8 cellular contexts compared by ENCODE assay signal in genomic region chr2:122643725-122644329, GRCh38.
DNase-seq lines count a peak whose midpoint lies in the region; ATAC-seq, FAIRE-seq and TF ChIP-seq lines count a peak whose summit lies in the region.
"Had no signal": no experiment of that assay in that cellular context is flagged by ENCODE, and none has a peak within 500 bp of the region (broad histone marks: within the 10 kb centered on the region; RNA-seq: fewer than 3 reads in every experiment).

No MANE protein-coding gene starts in this region.

- TF ChIP-seq RAD21 in IMR-90 (IDR thresholded peaks at IDR 0.05; ENCODE audit: low read length) = no peak

- no peak overlapping the region for H3K14ac ChIP-seq in IMR-90 (replicated peaks; ENCODE audit: low read depth, low read length)

- H3K9ac ChIP-seq in IMR-90 (ENCODE audit: low read depth, low read length) (no peak overlapping the region), smooth muscle cell (ENCODE audit: low read depth) (no peak overlapping the region)

- H2BK5ac ChIP-seq in IMR-90 (ENCODE audit: low read depth, low read length, poor library complexity, severe bottlenecking) = no peak overlapping the region

- H3K36me3 ChIP-seq in IMR-90 (ENCODE audit: control insufficient read depth, insufficient read depth, low read length) (no peaks in the 10 kb centered on the region), smooth muscle cell (ENCODE audit: low read depth) (no peaks in the 10 kb centered on the region), tibial artery (no peaks in the 10 kb centered on the region)

- H2AK9ac ChIP-seq in IMR-90 (replicated peaks; ENCODE audit: low read depth, low read length, poor library complexity) = no peak overlapping the region

- no peaks in the 10 kb centered on the region for H3K79me2 ChIP-seq in smooth muscle cell (ENCODE audit: low read depth)

- H3K23ac ChIP-seq in IMR-90 (ENCODE audit: low read depth, low read length) = no peak overlapping the region

- H4K5ac ChIP-seq in IMR-90 (ENCODE audit: low read depth, low read length) = no peak overlapping the region

- H2BK15ac ChIP-seq in IMR-90 (ENCODE audit: low read depth, low read length) = no peak overlapping the region

- intact Hi-C loops in IMR-90 (cut with micrococcal nuclease) = no loop called here
- intact Hi-C loops in tibial artery (cut with DNase I; ENCODE audit: low total_unique reads) = no loop called here

- no peaks in the 10 kb centered on the region for H3K9me1 ChIP-seq in IMR-90 (ENCODE audit: insufficient read depth, low read length)

- dilution Hi-C loops in IMR-90 (cut with HindIII; ENCODE audit: low sequenced_read_pairs, unreplicated experiment) = no loop called here

- no peak for ATAC-seq in IMR-90 (ENCODE audit: low read depth)

- H2BK20ac ChIP-seq in IMR-90 (ENCODE audit: low read depth, low read length) = no peak overlapping the region

- no peak overlapping the region for H3K4me3 ChIP-seq in IMR-90 (ENCODE audit: insufficient read depth, low read depth, low read length)
- no peak overlapping the region for H3K4me3 ChIP-seq in smooth muscle cell
- no peak overlapping the region for H3K4me3 ChIP-seq in tibial artery

- H2AFZ ChIP-seq in IMR-90 (replicated peaks; ENCODE audit: low read length, poor library complexity) = no peak overlapping the region
- H2AFZ ChIP-seq in smooth muscle cell (ENCODE audit: low read depth) = no peak overlapping the region

- CTCF ChIA-PET in IMR-90 (lab: Yijun Ruan, JAX) = no interaction called here

- no CpG with 5 or more reads among the region's 1 CpG for WGBS in IMR-90 (ENCODE audit: extremely low coverage in 2 of 2, insufficient read length in 1 of 2), 2 experiments
- 85% methylated on average over 1 of the region's 1 CpG for WGBS in smooth muscle cell (ENCODE audit: low lambda C conversion rate)

- no peak overlapping the region for H4K8ac ChIP-seq in IMR-90 (ENCODE audit: low read depth in 2 of 2, low read length in 2 of 2)

- no TSS peak for BruUV-seq in IMR-90 (replicated peaks; lab: Mats Ljungman, UMichigan)

- POLR2A ChIA-PET in IMR-90 (lab: Charles Lee; ENCODE audit: unreplicated experiment) = no interaction called here

- no peak overlapping the region for H4K91ac ChIP-seq in IMR-90 (ENCODE audit: insufficient read depth, low read depth, low read length)

- no peak overlapping the region for H2BK120ac ChIP-seq in IMR-90 (ENCODE audit: low read depth, low read length)

- H3K4me2 ChIP-seq in IMR-90 (ENCODE audit: low read depth, low read length) (no peak overlapping the region), smooth muscle cell (peak overlapping the region; percentile 7)

- H3K27ac ChIP-seq in IMR-90 (ENCODE audit: insufficient read depth, low read length) (no peak overlapping the region), smooth muscle cell (ENCODE audit: low read depth) (peak overlapping the region; percentile 50), tibial artery (no peak overlapping the region)

- no peak for TF ChIP-seq POLR2A in IMR-90 (IDR thresholded peaks at IDR 0.05; ENCODE audit: low read depth, low read length)

- no peak overlapping the region for H3K18ac ChIP-seq in IMR-90 (ENCODE audit: low read depth, low read length)

- no peak overlapping the region for H3K56ac ChIP-seq in IMR-90 (ENCODE audit: extremely low read depth, insufficient read depth, low read length)

- no peaks in the 10 kb centered on the region for H3F3A ChIP-seq in smooth muscle cell (ENCODE audit: low read depth)

- H4K20me1 ChIP-seq in IMR-90 (ENCODE audit: insufficient read depth, low read length) = no peaks in the 10 kb centered on the region
- no peaks in the 10 kb centered on the region for H4K20me1 ChIP-seq in smooth muscle cell (ENCODE audit: low read depth)

- peak; percentile 23 for FAIRE-seq in endometrium (lab: Jason Lieb, UNC)
- FAIRE-seq: GM18507 had no signal

- H2AK5ac ChIP-seq in IMR-90 (ENCODE audit: low read depth, low read length) = no peak overlapping the region

- H3K9me3 ChIP-seq in IMR-90 (ENCODE audit: control insufficient read depth, insufficient read depth, low read length) (peaks cover 2% of the 10 kb centered on the region; the same call in 1 of the 2 replicates), smooth muscle cell (replicated peaks; ENCODE audit: low read depth) (no peaks in the 10 kb centered on the region), tibial artery (no peaks in the 10 kb centered on the region)

- H3K27me3 ChIP-seq in IMR-90 (ENCODE audit: control insufficient read depth, insufficient read depth, low read length) (no peaks in the 10 kb centered on the region), smooth muscle cell (ENCODE audit: low read depth) (no peaks in the 10 kb centered on the region), tibial artery (no peaks in the 10 kb centered on the region)

- TF ChIP-seq CTCF in IMR-90 (conservative IDR thresholded peaks at IDR 0.05; ENCODE audit: low read depth, low read length) (no peak), smooth muscle cell (IDR thresholded peaks at IDR 0.05; ENCODE audit: borderline replicate concordance, insufficient read depth, poor library complexity, severe bottlenecking) (no peak), tibial artery (IDR thresholded peaks at IDR 0.05) (no peak)

- no peaks in the 10 kb centered on the region for H3K79me1 ChIP-seq in IMR-90 (ENCODE audit: low read depth in 1 of 2, low read length in 2 of 2)

- H3K4me1 ChIP-seq in IMR-90 (ENCODE audit: control insufficient read depth, insufficient read depth, low read length) (no peaks in the 10 kb centered on the region), smooth muscle cell (ENCODE audit: low read depth) (no peaks in the 10 kb centered on the region), tibial artery (no peaks in the 10 kb centered on the region)

- peak; percentile 1 for DNase-seq in IMR-90
- DNase-seq in NCI-H460 (ENCODE audit: extremely low read depth, low read depth) = peak; percentile 62
- DNase-seq in smooth muscle cell (lab: John Stamatoyannopoulos, UW; ENCODE audit: unreplicated experiment) = no peak
- DNase-seq in tibial artery = no peak
- DNase-seq in activated naive CD4-positive, alpha-beta T cell treated with Interleukin-2 at 50 U/mL for 16 hours = no peak
- DNase-seq in AG20443 (ENCODE audit: low spot score) = no peak

- H3K4ac ChIP-seq in IMR-90 (ENCODE audit: low read depth, low read length) = no peak overlapping the region

- in situ Hi-C loops in IMR-90 (cut with MboI; ENCODE audit: low sequenced_read_pairs) = no loop called here

TF ChIP-seq in IMR-90, 13 proteins besides CTCF, POLR2A, EP300 and RAD21:
- TF ChIP-seq FOS (IDR thresholded peaks at IDR 0.05; ENCODE audit: low read depth, low read length) = no peak
- TF ChIP-seq BHLHE40 (IDR thresholded peaks at IDR 0.05; ENCODE audit: low read depth, low read length) = no peak
- TF ChIP-seq MAFK (IDR thresholded peaks at IDR 0.05; ENCODE audit: low read depth, low read length) = no peak
- TF ChIP-seq MAZ (IDR thresholded peaks at IDR 0.05; ENCODE audit: borderline replicate concordance, low read depth, low read length) = no peak
- TF ChIP-seq MXI1 (IDR thresholded peaks at IDR 0.05; ENCODE audit: borderline replicate concordance, low read depth, low read length) = no peak
- TF ChIP-seq NFE2L2 (IDR thresholded peaks at IDR 0.05; ENCODE audit: low read depth, low read length) = no peak
- no peak for TF ChIP-seq RFX5 (IDR thresholded peaks at IDR 0.05; ENCODE audit: low read depth, low read length)
- TF ChIP-seq RCOR1 (IDR thresholded peaks at IDR 0.05; ENCODE audit: insufficient replicate concordance, low read length) = no peak

Comparison
In these comparisons a context has a peak if more than half of its experiments do, and no peak if none do; other contexts are left out.
1. DNase-seq: peak in IMR-90 (single experiment) and NCI-H460 (single experiment); none in smooth muscle cell (single experiment), tibial artery (0 of 2), activated naive CD4-positive, alpha-beta T cell treated with Interleukin-2 at 50 U/mL for 16 hours (single experiment) and AG20443 (single experiment).